10 cellular contexts compared by ENCODE assay signal in genomic region chr11:132125855-132126841, GRCh38.
DNase-seq lines count a peak whose midpoint lies in the region; ATAC-seq and TF ChIP-seq lines count a peak whose summit lies in the region.
"Had no signal": no experiment of that assay in that cellular context is flagged by ENCODE, and none has a peak within 500 bp of the region (broad histone marks: within the 10 kb centered on the region; RNA-seq: fewer than 3 reads in every experiment).

No MANE protein-coding gene starts in this region.

- no peaks in the 10 kb centered on the region for H3K27me3 Mint-ChIP-seq in activated CD4-positive, alpha-beta T cell treated with anti-CD3 and anti-CD28 coated beads, Interleukin-2, amount 10 ng/mL, durations not matched to agents 24 days and 14 days
- no peaks in the 10 kb centered on the region for H3K27me3 Mint-ChIP-seq in activated CD4-positive, alpha-beta T cell treated with anti-CD3 and anti-CD28 coated beads, Interleukin-2, amount 10 ng/mL, durations not matched to agents 7 days and 5 days

- no peaks in the 10 kb centered on the region for H3K4me1 ChIP-seq in trophoblast cell (ENCODE audit: control insufficient read depth in 1 of 2, insufficient read depth in 2 of 2, low read length in 2 of 2)

- peaks cover 5% of the 10 kb centered on the region for H3K9me3 ChIP-seq in trophoblast cell (ENCODE audit: insufficient read depth, low read depth, low read length)

- no peak overlapping the region for H3K27ac Mint-ChIP-seq in activated CD4-positive, alpha-beta T cell treated with anti-CD3 and anti-CD28 coated beads, Interleukin-2, amount 10 ng/mL, durations not matched to agents 24 days and 14 days
- no peak overlapping the region for H3K27ac Mint-ChIP-seq in activated CD4-positive, alpha-beta T cell treated with anti-CD3 and anti-CD28 coated beads, Interleukin-2, amount 10 ng/mL, durations not matched to agents 7 days and 5 days
- H3K27ac Mint-ChIP-seq: CD8-positive, alpha-beta T cell; natural killer cell had no signal

- no peaks in the 10 kb centered on the region for H3K4me1 Mint-ChIP-seq in activated CD4-positive, alpha-beta T cell treated with anti-CD3 and anti-CD28 coated beads, Interleukin-2, amount 10 ng/mL, durations not matched to agents 24 days and 14 days
- H3K4me1 Mint-ChIP-seq in activated CD4-positive, alpha-beta T cell treated with anti-CD3 and anti-CD28 coated beads, Interleukin-2, amount 10 ng/mL, durations not matched to agents 7 days and 5 days, result no peaks in the 10 kb centered on the region
- H3K4me1 Mint-ChIP-seq: natural killer cell had no signal

- no peak overlapping the region for H2BK120ac ChIP-seq in trophoblast cell (ENCODE audit: insufficient read depth, low read length, poor library complexity)

- H4K8ac ChIP-seq in trophoblast cell (ENCODE audit: low read depth, low read length), result no peak overlapping the region

- no peaks in the 10 kb centered on the region for H3K79me2 ChIP-seq in trophoblast cell (ENCODE audit: control insufficient read depth, insufficient read depth, low read length, poor library complexity)

- H3K79me1 ChIP-seq in trophoblast cell (ENCODE audit: low read length), result no peaks in the 10 kb centered on the region

- H3K36me3 Mint-ChIP-seq in activated CD4-positive, alpha-beta T cell treated with anti-CD3 and anti-CD28 coated beads, Interleukin-2, amount 10 ng/mL, durations not matched to agents 24 days and 14 days (ENCODE audit: low read depth), result no peaks in the 10 kb centered on the region
- H3K36me3 Mint-ChIP-seq in activated CD4-positive, alpha-beta T cell treated with anti-CD3 and anti-CD28 coated beads, Interleukin-2, amount 10 ng/mL, durations not matched to agents 7 days and 5 days (ENCODE audit: low read depth), result no peaks in the 10 kb centered on the region
- H3K36me3 Mint-ChIP-seq: CD8-positive, alpha-beta T cell; natural killer cell had no signal

- DNase-seq in activated CD4-positive, alpha-beta T cell treated with anti-CD3 and anti-CD28 coated beads, Interleukin-2, amount 10 ng/mL, durations not matched to agents 24 days and 14 days, result peak; percentile 57
- DNase-seq in activated CD4-positive, alpha-beta T cell treated with anti-CD3 and anti-CD28 coated beads, Interleukin-2, amount 50 U/mL, for 4 hours, result no peak
- DNase-seq in NCI-H748 treated with DMSO at 0.1 percent for 48 hours (lab: John Stamatoyannopoulos, UW) (peak; percentile 32), fibroblast of peridontal ligament (ENCODE audit: extremely low read depth) (peak; percentile 56), trophoblast cell (no peak), lower leg skin (ENCODE audit: low spot score in 2 of 2) (no peak)
- DNase-seq in activated CD4-positive, alpha-beta T cell treated with anti-CD3 and anti-CD28 coated beads, Interleukin-2, amount 10 ng/mL, durations not matched to agents 7 days and 5 days, result no peak
- DNase-seq: natural killer cell had no signal

- H2AK5ac ChIP-seq in trophoblast cell (ENCODE audit: low read length), result no peak overlapping the region

- no peak overlapping the region for H2BK5ac ChIP-seq in trophoblast cell (ENCODE audit: low read depth, low read length, poor library complexity)

- H4K91ac ChIP-seq in trophoblast cell (ENCODE audit: low read depth, low read length), result no peak overlapping the region

- intact Hi-C loops in activated CD4-positive, alpha-beta T cell treated with anti-CD3 and anti-CD28 coated beads, Interleukin-2, amount 10 ng/mL, durations not matched to agents 24 days and 14 days (cut with micrococcal nuclease), result no loop called here
- intact Hi-C loops in lower leg skin (cut with DNase I; ENCODE audit: low total_unique reads), result no loop called here

- H3K9me3 Mint-ChIP-seq in activated CD4-positive, alpha-beta T cell treated with anti-CD3 and anti-CD28 coated beads, Interleukin-2, amount 10 ng/mL, durations not matched to agents 24 days and 14 days, result no peaks in the 10 kb centered on the region
- no peaks in the 10 kb centered on the region for H3K9me3 Mint-ChIP-seq in activated CD4-positive, alpha-beta T cell treated with anti-CD3 and anti-CD28 coated beads, Interleukin-2, amount 10 ng/mL, durations not matched to agents 7 days and 5 days
- H3K9me3 Mint-ChIP-seq: CD8-positive, alpha-beta T cell had no signal

- ATAC-seq in HG02588 (IDR thresholded peaks at IDR 0.05; ENCODE audit: unreplicated experiment), result no peak
- ATAC-seq: CD8-positive, alpha-beta T cell had no signal

- no peak overlapping the region for H3K27ac ChIP-seq in trophoblast cell (ENCODE audit: low read depth, low read length)

- TF ChIP-seq CTCF in lower leg skin (IDR thresholded peaks at IDR 0.05), result no peak

- peak overlapping the region; percentile 41 for H3K23ac ChIP-seq in trophoblast cell (ENCODE audit: low read length)

- no peak overlapping the region for H2BK12ac ChIP-seq in trophoblast cell (ENCODE audit: low read length)

- no peak overlapping the region for H3K14ac ChIP-seq in trophoblast cell (ENCODE audit: low read length)

- H3K36me3 ChIP-seq in trophoblast cell (ENCODE audit: control insufficient read depth in 1 of 2, insufficient read depth in 2 of 2, low read length in 2 of 2), result no peaks in the 10 kb centered on the region

- WGBS in trophoblast cell (ENCODE audit: extremely low coverage, insufficient coverage, insufficient read length), result no CpG with 5 or more reads among the region's 21 CpGs
- WGBS in lower leg skin, 2 donors, result 16% methylated on average over 21 of the region's 21 CpGs

- no peak for TF ChIP-seq POLR2A in lower leg skin (IDR thresholded peaks at IDR 0.05)

- no peak overlapping the region for H3K4me2 ChIP-seq in trophoblast cell (ENCODE audit: low read length)

- no peak overlapping the region for H3K4ac ChIP-seq in trophoblast cell (ENCODE audit: low read depth, low read length)

- peak overlapping the region; percentile 38 for H3K4me3 ChIP-seq in trophoblast cell (ENCODE audit: low read depth, low read length)
- H3K4me3 ChIP-seq in lower leg skin (ENCODE audit: low read depth, poor library complexity, severe bottlenecking), result no peak overlapping the region

- H3K27me3 ChIP-seq in trophoblast cell (ENCODE audit: insufficient read depth, low read length), result no peaks in the 10 kb centered on the region

- no peak overlapping the region for H3K9ac ChIP-seq in trophoblast cell (ENCODE audit: low read length)

- POLR2A ChIA-PET in activated CD4-positive, alpha-beta T cell treated with anti-CD3 and anti-CD28 coated beads, Interleukin-2, amount 10 ng/mL, durations not matched to agents 7 days and 5 days (lab: Charles Lee), result no interaction called here

- CTCF ChIA-PET in activated CD4-positive, alpha-beta T cell treated with anti-CD3 and anti-CD28 coated beads, Interleukin-2, amount 10 ng/mL, durations not matched to agents 7 days and 5 days (lab: Charles Lee), result no interaction called here

- no peak overlapping the region for H3K18ac ChIP-seq in trophoblast cell (ENCODE audit: low read length)

- H4K12ac ChIP-seq in trophoblast cell (ENCODE audit: low read depth, low read length), result no peak overlapping the region

- no peak overlapping the region for H3K4me3 Mint-ChIP-seq in activated CD4-positive, alpha-beta T cell treated with anti-CD3 and anti-CD28 coated beads, Interleukin-2, amount 10 ng/mL, durations not matched to agents 24 days and 14 days
- no peak overlapping the region for H3K4me3 Mint-ChIP-seq in activated CD4-positive, alpha-beta T cell treated with anti-CD3 and anti-CD28 coated beads, Interleukin-2, amount 10 ng/mL, durations not matched to agents 7 days and 5 days
- H3K4me3 Mint-ChIP-seq: CD8-positive, alpha-beta T cell; natural killer cell had no signal

- no peak overlapping the region for H2AFZ ChIP-seq in trophoblast cell (ENCODE audit: insufficient read depth, low read length, poor library complexity)

Comparison
In these comparisons a context has a peak if more than half of its experiments do, and no peak if none do; other contexts are left out.
1. DNase-seq: peak in activated CD4-positive, alpha-beta T cell treated with anti-CD3 and anti-CD28 coated beads, Interleukin-2, amount 10 ng/mL, durations not matched to agents 24 days and 14 days (single experiment), NCI-H748 treated with DMSO at 0.1 percent for 48 hours (single experiment) and fibroblast of peridontal ligament (single experiment); none in activated CD4-positive, alpha-beta T cell treated with anti-CD3 and anti-CD28 coated beads, Interleukin-2, amount 50 U/mL, for 4 hours (0 of 2), trophoblast cell (0 of 2), activated CD4-positive, alpha-beta T cell treated with anti-CD3 and anti-CD28 coated beads, Interleukin-2, amount 10 ng/mL, durations not matched to agents 7 days and 5 days (single experiment) and lower leg skin (0 of 2).